Comparison of ENCODE assay signal across 20 cellular contexts in the genomic region with DNA sequence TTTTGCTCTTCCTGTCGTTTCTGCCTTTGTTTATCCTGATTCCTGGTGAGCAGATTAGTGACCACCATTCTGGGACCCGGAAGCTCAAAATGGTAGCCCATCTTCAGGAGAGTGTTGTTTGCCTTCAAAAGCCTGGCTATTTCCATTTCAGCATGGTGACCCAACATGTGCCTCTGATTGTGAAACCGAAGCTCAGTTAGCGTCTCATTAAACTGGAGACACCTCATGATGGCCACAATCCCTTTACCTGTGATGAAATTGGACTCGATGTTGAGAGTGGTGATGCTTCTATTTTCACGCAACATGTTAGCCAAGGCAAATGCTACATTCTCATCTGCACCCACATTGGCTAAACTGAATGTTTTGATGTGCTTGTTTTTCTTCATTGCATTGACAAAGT. TPM values are rescaled to one million over a fixed set of nuclear protein-coding genes. Genes with fewer than 3 reads are reported as not detected.
DNase-seq lines count a peak whose midpoint lies in the region; ATAC-seq, FAIRE-seq and TF ChIP-seq lines count a peak whose summit lies in the region.
"Had no signal": no experiment of that assay in that cellular context is flagged by ENCODE, and none has a peak within 500 bp of the region (broad histone marks: within the 10 kb centered on the region; RNA-seq: fewer than 3 reads in every experiment).

No MANE protein-coding gene starts in this region.

- DNase-seq in left ventricle myocardium inferior = no peak
- no peak for DNase-seq in Right ventricle myocardium inferior (ENCODE audit: missing footprints)
- DNase-seq in bronchial epithelial cell (ENCODE audit: low read depth) = no peak
- peak; percentile 81 to 86 for DNase-seq in gastrocnemius medialis
- no peak for DNase-seq in natural killer cell
- DNase-seq: 8988T; CD4-positive, alpha-beta memory T cell; DMS153; DMS79; GDM1 had no signal

- peaks cover 0 to 5% of the 10 kb centered on the region in 2 donors for H3K4me1 Mint-ChIP-seq in natural killer cell

- peaks cover 36% of the 10 kb centered on the region for H3K4me1 ChIP-seq in left ventricle myocardium inferior
- H3K4me1 ChIP-seq in gastrocnemius medialis = peaks cover 23 to 69% of the 10 kb centered on the region in 2 donors
- H3K4me1 ChIP-seq: HAP-1 had no signal

- H3K9me3 Mint-ChIP-seq in natural killer cell = no peaks in the 10 kb centered on the region
- H3K9me3 Mint-ChIP-seq: CD14-positive monocyte; CD4-positive, alpha-beta memory T cell; IgD-negative memory B cell had no signal

- H3K4me3 ChIP-seq in left ventricle myocardium inferior (peak overlapping the region; percentile 65), bronchial epithelial cell (ENCODE audit: low read depth, low read length) (no peak overlapping the region), gastrocnemius medialis (peak overlapping the region in 3 of 4 donors; percentile 34 to 40 (median 39))
- H3K4me3 ChIP-seq: BLaER1, HAP-1 had no signal

- H3K9me3 ChIP-seq in left ventricle myocardium inferior (replicated peaks) (no peaks in the 10 kb centered on the region), gastrocnemius medialis (no peaks in the 10 kb centered on the region)
- H3K9me3 ChIP-seq: BLaER1, HAP-1 had no signal

- peak overlapping the region; percentile 87 for H3K27ac ChIP-seq in left ventricle myocardium inferior (replicated peaks)
- peak overlapping the region; percentile 95 to 97 (median 96) for H3K27ac ChIP-seq in gastrocnemius medialis
- H3K27ac ChIP-seq: BLaER1 had no signal

- H3K36me3 ChIP-seq in left ventricle myocardium inferior (peaks cover 12% of the 10 kb centered on the region), bronchial epithelial cell (ENCODE audit: control insufficient read depth, insufficient read depth, low read length) (no peaks in the 10 kb centered on the region), gastrocnemius medialis (no peaks in the 10 kb centered on the region)
- H3K36me3 ChIP-seq: BLaER1, HAP-1 had no signal

- no peaks in the 10 kb centered on the region for H3K36me3 Mint-ChIP-seq in natural killer cell
- H3K36me3 Mint-ChIP-seq: CD14-positive monocyte; CD4-positive, alpha-beta memory T cell had no signal

- peak; percentile 21 to 46 for TF ChIP-seq POLR2A in gastrocnemius medialis (IDR thresholded peaks at IDR 0.05)

- peak; percentile 13 for FAIRE-seq in bronchial epithelial cell (lab: Jason Lieb, UNC)
- FAIRE-seq: HTR-8/SVneo had no signal

- TF ChIP-seq CTCF in left ventricle myocardium inferior (IDR thresholded peaks at IDR 0.05; ENCODE audit: borderline replicate concordance) = no peak
- TF ChIP-seq CTCF in bronchial epithelial cell (IDR thresholded peaks at IDR 0.05; ENCODE audit: insufficient read depth, low read length, severe bottlenecking) = no peak
- no peak for TF ChIP-seq CTCF in gastrocnemius medialis (IDR thresholded peaks at IDR 0.05 in 4 of 5, conservative IDR thresholded peaks at IDR 0.05 in 1 of 5)
- TF ChIP-seq CTCF in natural killer cell (IDR thresholded peaks at IDR 0.05) = no peak

- H3K27me3 ChIP-seq in left ventricle myocardium inferior (ENCODE audit: low read depth) = no peaks in the 10 kb centered on the region
- H3K27me3 ChIP-seq in bronchial epithelial cell (ENCODE audit: control insufficient read depth, insufficient read depth, low read length) = no peaks in the 10 kb centered on the region
- H3K27me3 ChIP-seq in gastrocnemius medialis = no peaks in the 10 kb centered on the region
- H3K27me3 ChIP-seq: BLaER1 had no signal

- H3K27me3 Mint-ChIP-seq in natural killer cell (ENCODE audit: low read depth in 2 of 2) = no peaks in the 10 kb centered on the region
- H3K27me3 Mint-ChIP-seq: IgD-negative memory B cell had no signal

- H3K4me3 Mint-ChIP-seq in natural killer cell = no peak overlapping the region
- H3K4me3 Mint-ChIP-seq: CD14-positive monocyte; CD4-positive, alpha-beta memory T cell; IgD-negative memory B cell had no signal

- intact Hi-C loops in left ventricle myocardium inferior (cut with micrococcal nuclease) = no loop called here
- intact Hi-C loops in Right ventricle myocardium inferior (cut with DNase I) = no loop called here
- intact Hi-C loops in gastrocnemius medialis (cut with DNase I; ENCODE audit: low total_unique reads) = loop anchor here (2.0 kb wide), 1 partner anchor 32 kb away; no protein-coding TSS in a partner anchor
- intact Hi-C loops in natural killer cell (cut with micrococcal nuclease) = no loop called here

- no peak for ATAC-seq in Right ventricle myocardium inferior
- ATAC-seq in gastrocnemius medialis = peak; percentile 61 to 62
- ATAC-seq in natural killer cell = no peak
- ATAC-seq in GM19351 (IDR thresholded peaks at IDR 0.05; ENCODE audit: unreplicated experiment) = no peak
- no peak for ATAC-seq in GM21619 (IDR thresholded peaks at IDR 0.05; ENCODE audit: unreplicated experiment)

- H3K27ac Mint-ChIP-seq in natural killer cell = no peak overlapping the region
- H3K27ac Mint-ChIP-seq: CD14-positive monocyte, IgD-negative memory B cell had no signal

- in situ Hi-C loops in gastrocnemius medialis (cut with MboI; ENCODE audit: low sequenced_read_pairs in 4 of 4) = no loop called here

RNA-seq across cellular contexts. Expression of a gene that starts 3.3 kb away (rescaled TPM):
- 154 TPM for total RNA-seq in left ventricle myocardium inferior
- total RNA-seq in Right ventricle myocardium inferior = 149 TPM
- not detected in 2 replicates for total RNA-seq in bronchial epithelial cell
- 100 to 1,000 TPM in 3 of 4 donors, 10 to 100 TPM in 1; 31.0 to 194 (median 113) TPM for total RNA-seq in gastrocnemius medialis
- total RNA-seq in natural killer cell = not detected
- total RNA-seq: A673; CD4-positive, alpha-beta memory T cell; Daoy; H4 had no signal

RNA-seq across cellular contexts. Expression of a gene that starts 34.4 kb away (rescaled TPM):
- total RNA-seq in left ventricle myocardium inferior (193 TPM), Right ventricle myocardium inferior (195 TPM), bronchial epithelial cell (37.6 and 39.3 TPM in 2 replicates), gastrocnemius medialis (100 to 1,000 TPM; 108 to 181 (median 145) TPM), natural killer cell (100 to 1,000 TPM in 2 of 3 donors, 10 to 100 TPM in 1; 98.1 to 132 (median 105) TPM)

RNA-seq across cellular contexts. Expression of a gene that starts 39.0 kb away (rescaled TPM):
- total RNA-seq in left ventricle myocardium inferior (84.2 TPM), Right ventricle myocardium inferior (89.1 TPM), bronchial epithelial cell (46.6 and 58.2 TPM in 2 replicates), gastrocnemius medialis (10 to 100 TPM; 29.3 to 42.2 (median 36.0) TPM), natural killer cell (10 to 100 TPM; 72.0 to 87.7 (median 72.8) TPM)

Comparison
In these comparisons a context has a peak if more than half of its experiments do, and no peak if none do; other contexts are left out.
1. DNase-seq: peak in gastrocnemius medialis (2 of 2); none in left ventricle myocardium inferior (single experiment), Right ventricle myocardium inferior (single experiment), bronchial epithelial cell (single experiment) and natural killer cell (single experiment).
2. ATAC-seq: peak in gastrocnemius medialis (2 of 2); none in Right ventricle myocardium inferior (single experiment), natural killer cell (0 of 3), GM19351 (single experiment) and GM21619 (single experiment).
3. RNA of a gene that starts 3.3 kb away (total RNA-seq): 154 TPM in left ventricle myocardium inferior (single experiment), 149 TPM in Right ventricle myocardium inferior (single experiment) and 31.0 to 194 TPM in gastrocnemius medialis; not detected in bronchial epithelial cell and not detected in natural killer cell; every median in the first group is over 10 times any median in the second.